ENCODE assay signal across 19 cellular contexts in genomic region chr19:2734589-2735288, GRCh38. TPM values are rescaled to one million over a fixed set of nuclear protein-coding genes. Genes with fewer than 3 reads are reported as not detected.
"Had no signal": no experiment of that assay in that cellular context is flagged by ENCODE, and none has a peak within 500 bp of the region (broad histone marks: within the 10 kb centered on the region; RNA-seq: fewer than 3 reads in every experiment).

No MANE protein-coding gene starts in this region.

- H3K4me3 Mint-ChIP-seq: activated CD8-positive, alpha-beta memory T cell treated with anti-CD3 and anti-CD28 coated beads, Interleukin-2, amount 10 ng/mL, durations not matched to agents 7 days and 5 days; activated naive CD4-positive, alpha-beta T cell treated with anti-CD3 and anti-CD28 coated beads, Interleukin-2, amount 50 U/mL, for 24 hours; activated T-cell treated with anti-CD3 and anti-CD28 coated beads, Interleukin-2, amount 50 U/mL, for 24 hours; central memory CD8-positive, alpha-beta T cell; effector memory CD8-positive, alpha-beta T cell had no signal

- DNase-seq: activated CD4-positive, alpha-beta T cell treated with anti-CD3 and anti-CD28 coated beads, Interleukin-2, amount 50 U/mL, for 48 hours; activated CD4-positive, CD25-positive, alpha-beta regulatory T cell treated with anti-CD3 and anti-CD28 coated beads, Interleukin-2, amount 50 U/mL, for 72 hours; activated CD8-positive, alpha-beta memory T cell treated with anti-CD3 and anti-CD28 coated beads, Interleukin-2, amount 10 ng/mL, durations not matched to agents 7 days and 5 days; activated effector memory CD4-positive, alpha-beta T cell treated with Interleukin-2 at 50 U/mL for 16 hours; activated T-cell treated with anti-CD3 and anti-CD28 coated beads, Interleukin-2, amount 50 U/mL, for 24 hours; effector memory CD8-positive, alpha-beta T cell; hippocampal formation; lower lobe of right lung; midbrain; naive B cell; nucleus accumbens; right lobe of liver; stimulated activated naive CD4-positive, alpha-beta T cell; substantia nigra had no signal

- H3K9me3 ChIP-seq: lower lobe of right lung, prostate gland, right lobe of liver, transverse colon had no signal

- H3K27me3 Mint-ChIP-seq: activated CD8-positive, alpha-beta memory T cell treated with anti-CD3 and anti-CD28 coated beads, Interleukin-2, amount 10 ng/mL, durations not matched to agents 7 days and 5 days; activated naive CD4-positive, alpha-beta T cell treated with anti-CD3 and anti-CD28 coated beads, Interleukin-2, amount 50 U/mL, for 24 hours; activated T-cell treated with anti-CD3 and anti-CD28 coated beads, Interleukin-2, amount 50 U/mL, for 24 hours; central memory CD8-positive, alpha-beta T cell; effector memory CD8-positive, alpha-beta T cell; naive B cell had no signal

- H3K27ac ChIP-seq: lower lobe of right lung, prostate gland, right lobe of liver, transverse colon had no signal

- H3K4me3 ChIP-seq: lower lobe of right lung, prostate gland, right lobe of liver, transverse colon had no signal

- H3K27me3 ChIP-seq: right lobe of liver, transverse colon had no signal

- H3K9me3 Mint-ChIP-seq: activated naive CD4-positive, alpha-beta T cell treated with anti-CD3 and anti-CD28 coated beads, Interleukin-2, amount 50 U/mL, for 24 hours; activated T-cell treated with anti-CD3 and anti-CD28 coated beads, Interleukin-2, amount 50 U/mL, for 24 hours; central memory CD8-positive, alpha-beta T cell; effector memory CD8-positive, alpha-beta T cell; naive B cell had no signal

- H3K27ac Mint-ChIP-seq: activated CD8-positive, alpha-beta memory T cell treated with anti-CD3 and anti-CD28 coated beads, Interleukin-2, amount 10 ng/mL, durations not matched to agents 7 days and 5 days; activated naive CD4-positive, alpha-beta T cell treated with anti-CD3 and anti-CD28 coated beads, Interleukin-2, amount 50 U/mL, for 24 hours; activated T-cell treated with anti-CD3 and anti-CD28 coated beads, Interleukin-2, amount 50 U/mL, for 24 hours; effector memory CD8-positive, alpha-beta T cell had no signal

- H3K36me3 ChIP-seq: transverse colon had no signal

- ATAC-seq: activated CD8-positive, alpha-beta memory T cell treated with anti-CD3 and anti-CD28 coated beads, Interleukin-2, amount 10 ng/mL, durations not matched to agents 7 days and 5 days; effector memory CD8-positive, alpha-beta T cell; lower lobe of right lung; right lobe of liver had no signal

RNA-seq across cellular contexts. Expression of gene DIRAS1, which starts 13.6 kb away (rescaled TPM):
- total RNA-seq: activated CD8-positive, alpha-beta memory T cell treated with anti-CD3 and anti-CD28 coated beads, Interleukin-2, amount 10 ng/mL, durations not matched to agents 7 days and 5 days; epithelial cell of proximal tubule had no signal

RNA-seq across cellular contexts. Expression of gene GNG7, which starts 32.2 kb away (rescaled TPM):
- total RNA-seq: activated CD8-positive, alpha-beta memory T cell treated with anti-CD3 and anti-CD28 coated beads, Interleukin-2, amount 10 ng/mL, durations not matched to agents 7 days and 5 days had no signal
